ENCODE assay signal across 8 cellular contexts in genomic region chr17:61402978-61403845, GRCh38. TPM values are rescaled to one million over a fixed set of nuclear protein-coding genes. Genes with fewer than 3 reads are reported as not detected.
DNase-seq lines count a peak whose midpoint lies in the region; ATAC-seq and TF ChIP-seq lines count a peak whose summit lies in the region.

No MANE protein-coding gene starts in this region.

- H3K4me3 ChIP-seq in left lung (peak overlapping the region; percentile 51 to 53), upper lobe of right lung (peak overlapping the region; percentile 65)

- no peaks in the 10 kb centered on the region for H3K36me3 Mint-ChIP-seq in activated naive CD4-positive, alpha-beta T cell treated with anti-CD3 and anti-CD28 coated beads for 36 hours (ENCODE audit: low read depth)
- H3K36me3 Mint-ChIP-seq in activated T-cell treated with anti-CD3 and anti-CD28 coated beads, Interleukin-2, amount 50 U/mL, for 24 hours (ENCODE audit: low read depth) = no peaks in the 10 kb centered on the region

- H3K27ac ChIP-seq in left lung (peak overlapping the region; percentile 77 to 90), upper lobe of right lung (peak overlapping the region; percentile 91)

- peaks cover 37% of the 10 kb centered on the region for H3K4me1 Mint-ChIP-seq in activated naive CD4-positive, alpha-beta T cell treated with anti-CD3 and anti-CD28 coated beads for 36 hours (ENCODE audit: low read depth)
- peaks cover 44% of the 10 kb centered on the region for H3K4me1 Mint-ChIP-seq in activated T-cell treated with anti-CD3 and anti-CD28 coated beads, Interleukin-2, amount 50 U/mL, for 24 hours (ENCODE audit: low read depth)

- H3K27me3 ChIP-seq in left lung (peaks cover 63 to 100% of the 10 kb centered on the region in 2 donors), upper lobe of right lung (peaks cover 84% of the 10 kb centered on the region)

- no peaks in the 10 kb centered on the region for H3K9me3 Mint-ChIP-seq in activated naive CD4-positive, alpha-beta T cell treated with anti-CD3 and anti-CD28 coated beads for 36 hours
- no peaks in the 10 kb centered on the region for H3K9me3 Mint-ChIP-seq in activated T-cell treated with anti-CD3 and anti-CD28 coated beads, Interleukin-2, amount 50 U/mL, for 24 hours

- H3K27me3 Mint-ChIP-seq in activated naive CD4-positive, alpha-beta T cell treated with anti-CD3 and anti-CD28 coated beads for 36 hours (ENCODE audit: low read depth) = peaks cover 67% of the 10 kb centered on the region
- H3K27me3 Mint-ChIP-seq in activated T-cell treated with anti-CD3 and anti-CD28 coated beads, Interleukin-2, amount 50 U/mL, for 24 hours = peaks cover 74% of the 10 kb centered on the region

- CTCF ChIA-PET in activated naive CD4-positive, alpha-beta T cell treated with anti-CD3 and anti-CD28 coated beads for 36 hours (lab: Charles Lee) = interaction anchor here (1.7 kb wide), 1 partner anchor 9 kb away, joined by 5 read pairs; no protein-coding TSS in a partner anchor

- H3K36me3 ChIP-seq in left lung (peaks cover 0 to 27% of the 10 kb centered on the region in 2 donors), upper lobe of right lung (peaks cover 22% of the 10 kb centered on the region)

- H3K9me3 ChIP-seq in left lung (no peaks in the 10 kb centered on the region), upper lobe of right lung (no peaks in the 10 kb centered on the region)

- intact Hi-C loops in activated naive CD4-positive, alpha-beta T cell treated with anti-CD3 and anti-CD28 coated beads for 36 hours (cut with micrococcal nuclease) = no loop called here
- intact Hi-C loops in left lung (cut with DNase I) (no loop called here), upper lobe of right lung (cut with DNase I) (no loop called here)

- peaks cover 7 to 54% of the 10 kb centered on the region in 2 donors for H3K4me1 ChIP-seq in left lung
- H3K4me1 ChIP-seq in upper lobe of right lung = peaks cover 24% of the 10 kb centered on the region

- no peak overlapping the region for H3K27ac Mint-ChIP-seq in activated naive CD4-positive, alpha-beta T cell treated with anti-CD3 and anti-CD28 coated beads for 36 hours
- no peak overlapping the region for H3K27ac Mint-ChIP-seq in activated T-cell treated with anti-CD3 and anti-CD28 coated beads, Interleukin-2, amount 50 U/mL, for 24 hours

- peak; percentile 43 for DNase-seq in activated naive CD4-positive, alpha-beta T cell treated with anti-CD3 and anti-CD28 coated beads for 36 hours
- no peak for DNase-seq in activated naive CD4-positive, alpha-beta T cell treated with Interleukin-2 at 50 U/mL for 16 hours
- DNase-seq in activated T-cell treated with anti-CD3 and anti-CD28 coated beads, Interleukin-2, amount 50 U/mL, for 24 hours = peak; percentile 63
- DNase-seq in left lung (peak in 1 of 2 donors; percentile 71), upper lobe of right lung (peak; percentile 31), NCI-H1930 (lab: John Stamatoyannopoulos, UW) (no peak)

- TF ChIP-seq CTCF in left lung (IDR thresholded peaks at IDR 0.05) (no peak), upper lobe of right lung (IDR thresholded peaks at IDR 0.05) (no peak)

- ATAC-seq in left lung = no peak
- ATAC-seq in upper lobe of right lung = no peak
- ATAC-seq in GM21360 (IDR thresholded peaks at IDR 0.05; ENCODE audit: unreplicated experiment) = no peak
- no peak for ATAC-seq in HG03135 (IDR thresholded peaks at IDR 0.05; ENCODE audit: unreplicated experiment)

- peak overlapping the region; percentile 50 for H3K4me3 Mint-ChIP-seq in activated naive CD4-positive, alpha-beta T cell treated with anti-CD3 and anti-CD28 coated beads for 36 hours
- peak overlapping the region; percentile 60 for H3K4me3 Mint-ChIP-seq in activated T-cell treated with anti-CD3 and anti-CD28 coated beads, Interleukin-2, amount 50 U/mL, for 24 hours

RNA-seq across cellular contexts. Expression of gene TBX2, which starts 3.6 kb away (rescaled TPM):
- total RNA-seq in activated naive CD4-positive, alpha-beta T cell treated with anti-CD3 and anti-CD28 coated beads for 36 hours = not detected
- 100 to 1,000 TPM; 104 to 119 TPM for total RNA-seq in left lung
- 122 TPM for total RNA-seq in upper lobe of right lung

RNA-seq across cellular contexts. Expression of gene TBX4, which starts 49.0 kb away (rescaled TPM):
- not detected for total RNA-seq in activated naive CD4-positive, alpha-beta T cell treated with anti-CD3 and anti-CD28 coated beads for 36 hours
- 10 to 100 TPM; 21.2 to 29.3 TPM for total RNA-seq in left lung
- total RNA-seq in upper lobe of right lung = 28.6 TPM

Comparison
In these comparisons a context has a peak if more than half of its experiments do, and no peak if none do; other contexts are left out.
1. DNase-seq: peak in activated naive CD4-positive, alpha-beta T cell treated with anti-CD3 and anti-CD28 coated beads for 36 hours (single experiment), activated T-cell treated with anti-CD3 and anti-CD28 coated beads, Interleukin-2, amount 50 U/mL, for 24 hours (single experiment) and upper lobe of right lung (single experiment); none in activated naive CD4-positive, alpha-beta T cell treated with Interleukin-2 at 50 U/mL for 16 hours (single experiment) and NCI-H1930 (0 of 2).
2. RNA of gene TBX2, which starts 3.6 kb away (total RNA-seq): 122 TPM in upper lobe of right lung (single experiment) and 104 to 119 TPM in left lung; not detected in activated naive CD4-positive, alpha-beta T cell treated with anti-CD3 and anti-CD28 coated beads for 36 hours; every median in the first group is over 100 times any median in the second.
3. RNA of gene TBX4, which starts 49.0 kb away (total RNA-seq): 21.2 to 29.3 TPM in left lung and 28.6 TPM in upper lobe of right lung (single experiment); not detected in activated naive CD4-positive, alpha-beta T cell treated with anti-CD3 and anti-CD28 coated beads for 36 hours; every median in the first group is over 10 times any median in the second.